Comparison of ENCODE assay signal across 8 cellular contexts in genomic region chr11:107928046-107928766, GRCh38. TPM values are rescaled to one million over a fixed set of nuclear protein-coding genes. Genes with fewer than 3 reads are reported as not detected.
DNase-seq lines count a peak whose midpoint lies in the region; FAIRE-seq and TF ChIP-seq lines count a peak whose summit lies in the region.

Gene RAB39A (plus strand): TSS chr11:107928448. CDS start chr11:107928569, 121 bp downstream.

- H3K27me3 Mint-ChIP-seq in neural progenitor cell (ENCODE audit: insufficient read depth, low read depth) = peaks cover 15% of the 10 kb centered on the region

- H3K9me2 ChIP-seq in DOHH2 (replicated peaks; ENCODE audit: control insufficient read depth, low read length) = no peaks in the 10 kb centered on the region

- H3K4me1 ChIP-seq in DOHH2 (ENCODE audit: control insufficient read depth, low read length) (peaks cover 34% of the 10 kb centered on the region), neural progenitor cell (peaks cover 10% of the 10 kb centered on the region), stomach smooth muscle (ENCODE audit: control insufficient read depth, insufficient read depth, low read length) (peaks cover 10% of the 10 kb centered on the region)

- peak within 1 kb of the TSS; percentile 45 for H3K27ac ChIP-seq in DOHH2 (ENCODE audit: low read depth, low read length)
- no peak within 1 kb of the TSS for H3K27ac ChIP-seq in neural progenitor cell
- no peak within 1 kb of the TSS for H3K27ac ChIP-seq in stomach smooth muscle (ENCODE audit: low read length)

- H3K4me3 Mint-ChIP-seq in neural progenitor cell = peak within 1 kb of the TSS; percentile 93

- H3K9ac ChIP-seq in neural progenitor cell = peak within 1 kb of the TSS; percentile 59
- H3K9ac ChIP-seq in stomach smooth muscle (ENCODE audit: low read length in 2 of 2) = no peak within 1 kb of the TSS

- H3K4me2 ChIP-seq in DOHH2 (ENCODE audit: low read length) = peak within 1 kb of the TSS; percentile 82
- peak within 1 kb of the TSS; percentile 97 for H3K4me2 ChIP-seq in neural progenitor cell

- H3K36me3 ChIP-seq in DOHH2 (ENCODE audit: control insufficient read depth, low read length) = no peaks in the 10 kb centered on the region; the same call in 1 of the 2 replicates
- no peaks in the 10 kb centered on the region for H3K36me3 ChIP-seq in neural progenitor cell
- no peaks in the 10 kb centered on the region for H3K36me3 ChIP-seq in stomach smooth muscle (ENCODE audit: control insufficient read depth in 2 of 2, insufficient read depth in 2 of 2, low read length in 2 of 2)

- H3K27ac Mint-ChIP-seq in neural progenitor cell = peak within 1 kb of the TSS; percentile 47

- H3K36me3 Mint-ChIP-seq in neural progenitor cell = no peaks in the 10 kb centered on the region

- peaks cover 12% of the 10 kb centered on the region for H3K4me1 Mint-ChIP-seq in neural progenitor cell

- H4K20me1 ChIP-seq in DOHH2 (ENCODE audit: control insufficient read depth, insufficient read depth, low read depth, low read length) (no peaks in the 10 kb centered on the region), neural progenitor cell (ENCODE audit: low read depth) (no peaks in the 10 kb centered on the region)

- DNase-seq in H4 (ENCODE audit: low spot score) = peak; percentile 96
- peak; percentile 81 for DNase-seq in LoVo (ENCODE audit: low spot score)
- peak; percentile 92 to 96 for DNase-seq in SHP77 (lab: John Stamatoyannopoulos, UW)
- peak; percentile 22 for DNase-seq in activated gamma-delta T cell treated with anti-CD3 and anti-CD28 coated beads, Interleukin-2, amount 50 U/mL, for 16 hours (ENCODE audit: low read depth)
- DNase-seq in frontal cortex (ENCODE audit: low spot score in 2 of 2) = peak; percentile 89 to 95
- DNase-seq in neural progenitor cell (ENCODE audit: low spot score) = peak; percentile 98

- peak within 1 kb of the TSS; percentile 100 for H2AFZ ChIP-seq in neural progenitor cell (replicated peaks)

- TF ChIP-seq CTCF in DOHH2 (IDR thresholded peaks at IDR 0.05; ENCODE audit: low read depth, low read length, poor library complexity, severe bottlenecking) = no peak
- no peak for TF ChIP-seq CTCF in neural progenitor cell (IDR thresholded peaks at IDR 0.05)

- H3K9me3 ChIP-seq in DOHH2 (ENCODE audit: control insufficient read depth, insufficient read depth, low read length) (no peaks in the 10 kb centered on the region), neural progenitor cell (ENCODE audit: low read depth) (no peaks in the 10 kb centered on the region), stomach smooth muscle (ENCODE audit: control insufficient read depth in 2 of 2, low read length in 2 of 2) (no peaks in the 10 kb centered on the region)

- no peaks in the 10 kb centered on the region for H3K27me3 ChIP-seq in DOHH2 (ENCODE audit: control insufficient read depth, low read length)
- no peaks in the 10 kb centered on the region for H3K27me3 ChIP-seq in neural progenitor cell
- peaks cover 15 to 16% of the 10 kb centered on the region in 2 donors for H3K27me3 ChIP-seq in stomach smooth muscle (ENCODE audit: control insufficient read depth in 1 of 2, insufficient read depth in 2 of 2, low read length in 2 of 2)

- H3K79me2 ChIP-seq in DOHH2 (ENCODE audit: control insufficient read depth, low read length) (peaks cover 40% of the 10 kb centered on the region), neural progenitor cell (ENCODE audit: low read depth) (peaks cover 42% of the 10 kb centered on the region)

- H3K4me3 ChIP-seq in DOHH2 (ENCODE audit: low read length) (peak within 1 kb of the TSS; percentile 95), neural progenitor cell (peak within 1 kb of the TSS; percentile 92), stomach smooth muscle (ENCODE audit: low read length in 2 of 2) (peak within 1 kb of the TSS; percentile 25 to 59)

- H3K9me3 Mint-ChIP-seq in neural progenitor cell = no peaks in the 10 kb centered on the region

- H3F3A ChIP-seq in DOHH2 (ENCODE audit: control insufficient read depth, insufficient read depth) (peaks cover 15% of the 10 kb centered on the region), neural progenitor cell (ENCODE audit: low read depth) (peaks cover 9% of the 10 kb centered on the region)

- FAIRE-seq in frontal cortex (lab: Jason Lieb, UNC) = no peak

RNA-seq across cellular contexts. Expression of gene RAB39A, which starts in this region (rescaled TPM):
- total RNA-seq in H4 (2014; rRNA removed; shearing (Covaris generic)) = 0.92 and 1.4 TPM in 2 replicates
- 52.2 TPM for total RNA-seq in frontal cortex
- 8.9 and 13.2 TPM in 2 replicates for total RNA-seq in neural progenitor cell (ENCODE audit: low replicate concordance)

Comparison
In these comparisons a context has a peak if more than half of its experiments do, and no peak if none do; other contexts are left out.
1. H3K4me3 ChIP-seq: peak in every context shown above with its lines; median percentile 95 in DOHH2; 92 in neural progenitor cell; 42 in stomach smooth muscle.
2. DNase-seq: peak in every context shown above with its lines; median percentile 98 in neural progenitor cell; 96 in H4; 94 in SHP77; 92 in frontal cortex; 81 in LoVo; 22 in activated gamma-delta T cell treated with anti-CD3 and anti-CD28 coated beads, Interleukin-2, amount 50 U/mL, for 16 hours.